In the genomic region with DNA sequence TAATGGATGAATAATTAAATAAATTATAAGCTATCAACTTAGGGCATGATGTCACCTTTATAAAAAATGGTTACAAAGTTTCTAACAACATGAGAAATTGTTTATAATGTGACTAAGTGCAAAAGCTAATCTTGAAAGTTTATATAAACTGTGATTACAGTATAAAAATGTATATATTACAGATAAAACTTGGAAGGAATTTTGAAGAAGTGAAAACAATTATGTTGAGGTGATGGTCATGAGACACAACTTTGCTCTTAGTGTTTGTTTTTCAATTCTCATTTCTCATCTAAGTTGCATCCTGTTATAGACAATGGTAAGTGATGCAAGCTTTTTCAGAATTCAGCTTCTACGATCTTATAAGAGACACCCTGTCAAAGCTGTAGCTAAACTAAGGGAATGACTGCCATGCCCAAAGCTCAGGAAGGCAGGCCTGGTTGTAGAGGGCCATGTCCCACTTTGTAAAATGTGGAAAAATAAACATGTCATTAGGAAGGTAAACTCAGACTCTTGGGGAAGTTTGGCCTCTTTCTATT, we compare ENCODE assay signal across 10 cellular contexts. TPM values are rescaled to one million over a fixed set of nuclear protein-coding genes. Genes with fewer than 3 reads are reported as not detected.
DNase-seq lines count a peak whose midpoint lies in the region; ATAC-seq, FAIRE-seq and TF ChIP-seq lines count a peak whose summit lies in the region.
"Had no signal": no experiment of that assay in that cellular context is flagged by ENCODE, and none has a peak within 500 bp of the region (broad histone marks: within the 10 kb centered on the region; RNA-seq: fewer than 3 reads in every experiment).

No MANE protein-coding gene starts in this region.

- no peaks in the 10 kb centered on the region for H3K36me3 ChIP-seq in osteoblast (ENCODE audit: insufficient read depth, low read length)

- no peak overlapping the region for H3K27ac ChIP-seq in osteoblast (ENCODE audit: low read depth, low read length)

- no peaks in the 10 kb centered on the region for H3K27me3 Mint-ChIP-seq in activated naive CD8-positive, alpha-beta T cell treated with anti-CD3 and anti-CD28 coated beads, Interleukin-2, amount 50 U/mL, for 24 hours
- H3K27me3 Mint-ChIP-seq in immature natural killer cell (ENCODE audit: low read depth in 3 of 3): no peaks in the 10 kb centered on the region
- H3K27me3 Mint-ChIP-seq: central memory CD8-positive, alpha-beta T cell had no signal

- H3K27ac Mint-ChIP-seq in activated naive CD8-positive, alpha-beta T cell treated with anti-CD3 and anti-CD28 coated beads, Interleukin-2, amount 50 U/mL, for 24 hours: no peak overlapping the region
- no peak overlapping the region for H3K27ac Mint-ChIP-seq in immature natural killer cell

- no peak overlapping the region for H2AFZ ChIP-seq in osteoblast (ENCODE audit: low read length)

- H3K4me3 Mint-ChIP-seq in activated naive CD8-positive, alpha-beta T cell treated with anti-CD3 and anti-CD28 coated beads, Interleukin-2, amount 50 U/mL, for 24 hours: no peak overlapping the region
- no peak overlapping the region for H3K4me3 Mint-ChIP-seq in immature natural killer cell
- H3K4me3 Mint-ChIP-seq: central memory CD8-positive, alpha-beta T cell had no signal

- no peaks in the 10 kb centered on the region for H3K27me3 ChIP-seq in osteoblast (ENCODE audit: insufficient read depth, low read length)

- H3K79me2 ChIP-seq in osteoblast (ENCODE audit: insufficient read depth, low read length): no peaks in the 10 kb centered on the region

- peak; percentile 59 for ATAC-seq in GM19025 (IDR thresholded peaks at IDR 0.05; ENCODE audit: low read depth, unreplicated experiment)
- ATAC-seq in HG02610 (IDR thresholded peaks at IDR 0.05; ENCODE audit: unreplicated experiment): peak; percentile 51
- peak; percentile 66 for ATAC-seq in HG03558 (IDR thresholded peaks at IDR 0.05; ENCODE audit: extremely low read depth, unreplicated experiment)
- ATAC-seq in activated naive CD8-positive, alpha-beta T cell treated with anti-CD3 and anti-CD28 coated beads, Interleukin-2, amount 50 U/mL, for 24 hours: no peak

- peaks cover 6% of the 10 kb centered on the region for H3K4me1 ChIP-seq in osteoblast (ENCODE audit: insufficient read depth, low read length)

- no peak for TF ChIP-seq CTCF in osteoblast (IDR thresholded peaks at IDR 0.05; ENCODE audit: extremely low read depth, low read depth, low read length)
- TF ChIP-seq CTCF in D721Med (IDR thresholded peaks at IDR 0.05; ENCODE audit: insufficient read depth, missing control alignments): no peak

- H3K4me3 ChIP-seq in osteoblast (ENCODE audit: insufficient read depth, low read length): no peak overlapping the region

- no peaks in the 10 kb centered on the region for H3K36me3 Mint-ChIP-seq in activated naive CD8-positive, alpha-beta T cell treated with anti-CD3 and anti-CD28 coated beads, Interleukin-2, amount 50 U/mL, for 24 hours (ENCODE audit: low read depth)
- peaks cover 0 to 4% (median 0%) of the 10 kb centered on the region in 3 donors for H3K36me3 Mint-ChIP-seq in immature natural killer cell

- no peak overlapping the region for H3K4me2 ChIP-seq in osteoblast (ENCODE audit: insufficient read depth, low read length)

- DNase-seq in osteoblast (ENCODE audit: insufficient read length, low spot score, missing footprints) (peak; percentile 44), D721Med (ENCODE audit: insufficient read length, low spot score) (no peak), immature natural killer cell (no peak)
- DNase-seq in activated CD4-positive, alpha-beta T cell treated with anti-CD3 and anti-CD28 coated beads for 1 hour: no peak
- no peak for DNase-seq in activated naive CD8-positive, alpha-beta T cell treated with anti-CD3 and anti-CD28 coated beads, Interleukin-2, amount 50 U/mL, for 24 hours
- DNase-seq: KBM-7 had no signal

- H3K4me1 Mint-ChIP-seq in activated naive CD8-positive, alpha-beta T cell treated with anti-CD3 and anti-CD28 coated beads, Interleukin-2, amount 50 U/mL, for 24 hours: peaks cover 2% of the 10 kb centered on the region
- H3K4me1 Mint-ChIP-seq in immature natural killer cell: no peaks in the 10 kb centered on the region
- H3K4me1 Mint-ChIP-seq: central memory CD8-positive, alpha-beta T cell had no signal

- H3K9me3 Mint-ChIP-seq in activated naive CD8-positive, alpha-beta T cell treated with anti-CD3 and anti-CD28 coated beads, Interleukin-2, amount 50 U/mL, for 24 hours: peaks cover 5% of the 10 kb centered on the region
- H3K9me3 Mint-ChIP-seq in immature natural killer cell: peaks cover 0 to 6% (median 5%) of the 10 kb centered on the region in 6 donors

- H3K9me3 ChIP-seq in osteoblast (ENCODE audit: low read depth, low read length): no peaks in the 10 kb centered on the region

- no peak for FAIRE-seq in D721Med (lab: Jason Lieb, UNC)

- no peaks in the 10 kb centered on the region for H4K20me1 ChIP-seq in osteoblast (ENCODE audit: insufficient read depth, low read length)

RNA-seq across cellular contexts. Expression of a gene that starts 23.9 kb away (rescaled TPM):
- total RNA-seq in osteoblast: 0.29 and 0.36 TPM in 2 replicates
- polyA plus RNA-seq in immature natural killer cell: 1 to 10 TPM in 1 of 3 donors, under 1 TPM in 1, not detected in 1; 0.03 to 1.6 TPM
